Comparison of ENCODE assay signal across 20 cellular contexts in genomic region chr11:8935789-8936188, GRCh38. TPM values are rescaled to one million over a fixed set of nuclear protein-coding genes. Genes with fewer than 3 reads are reported as not detected.
"Had no signal": no experiment of that assay in that cellular context is flagged by ENCODE, and none has a peak within 500 bp of the region (broad histone marks: within the 10 kb centered on the region; RNA-seq: fewer than 3 reads in every experiment).

No MANE protein-coding gene starts in this region.

RNA-seq across cellular contexts. Expression of gene C11orf16, which starts 3.0 kb away (rescaled TPM):
- total RNA-seq: naive thymus-derived CD8-positive, alpha-beta T cell; natural killer cell treated with Interleukin-12 subunit alpha and Interleukin-12 subunit beta and Interleukin-15 and Interleukin-18, amount 100 ng/mL, for 72 hours; neural crest cell; omental fat pad; osteocyte; pancreas; posterior vena cava; prostate gland; pulmonary artery endothelial cell; right atrium auricular region; sciatic nerve; stomach; subcutaneous adipose tissue; thoracic aorta; thyroid gland; tibial nerve; upper lobe of right lung; urinary bladder had no signal
- polyA plus RNA-seq: pancreas, stomach, urinary bladder had no signal

RNA-seq across cellular contexts. Expression of gene ASCL3, which starts 7.0 kb away (rescaled TPM):
- total RNA-seq: naive thymus-derived CD8-positive, alpha-beta T cell; natural killer cell treated with Interleukin-12 subunit alpha and Interleukin-12 subunit beta and Interleukin-15 and Interleukin-18, amount 100 ng/mL, for 72 hours; neural crest cell; omental fat pad; osteocyte; posterior vena cava; prostate gland; pulmonary artery endothelial cell; right atrium auricular region; sciatic nerve; subcutaneous adipose tissue; temporal lobe; thoracic aorta; thyroid gland; tibial nerve; upper lobe of right lung; urinary bladder; uterus had no signal
- polyA plus RNA-seq: naive thymus-derived CD8-positive, alpha-beta T cell; pancreas; stomach; urinary bladder had no signal
